In the genomic region with DNA sequence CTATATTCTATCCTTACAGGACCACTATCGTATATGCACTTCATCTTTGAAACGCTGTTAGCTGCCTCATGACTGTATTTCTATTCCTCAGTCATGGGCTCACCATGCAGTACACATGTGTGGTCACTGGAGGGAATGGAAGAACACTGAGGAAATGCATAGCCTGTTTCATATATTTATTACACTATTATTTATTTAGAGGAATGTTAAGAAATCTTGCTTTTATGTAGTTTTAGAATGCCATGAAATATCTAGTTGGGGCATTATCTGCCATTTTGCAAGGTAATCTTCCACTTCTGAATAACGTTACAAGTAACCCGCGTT, we compare ENCODE assay signal across 17 cellular contexts.
DNase-seq lines count a peak whose midpoint lies in the region; ATAC-seq and TF ChIP-seq lines count a peak whose summit lies in the region.
"Had no signal": no experiment of that assay in that cellular context is flagged by ENCODE, and none has a peak within 500 bp of the region (broad histone marks: within the 10 kb centered on the region; RNA-seq: fewer than 3 reads in every experiment).

No MANE protein-coding gene starts in this region.

- H3K9me3 ChIP-seq in mammary epithelial cell (replicated peaks; ENCODE audit: insufficient read depth, low read length) (no peaks in the 10 kb centered on the region), RWPE2 (ENCODE audit: severe bottlenecking) (no peaks in the 10 kb centered on the region), thoracic aorta (no peaks in the 10 kb centered on the region)
- H3K9me3 ChIP-seq: neutrophil, vagina had no signal

- TF ChIP-seq CTCF in mammary epithelial cell (conservative IDR thresholded peaks at IDR 0.05 in 1 of 2, IDR thresholded peaks at IDR 0.05 in 1 of 2; ENCODE audit: extremely low read depth in 1 of 2, insufficient read depth in 1 of 2, low read depth in 1 of 2, low read length in 2 of 2) (peak; percentile 20 to 24), MCF 10A (IDR thresholded peaks at IDR 0.05; ENCODE audit: unreplicated experiment) (no peak), RWPE2 (IDR thresholded peaks at IDR 0.05; ENCODE audit: poor library complexity, severe bottlenecking) (no peak), fibroblast of pulmonary artery (IDR thresholded peaks at IDR 0.05; ENCODE audit: low read length, missing control alignments) (peak; percentile 18), thoracic aorta (IDR thresholded peaks at IDR 0.05) (peak; percentile 15)

- H4K20me1 ChIP-seq in mammary epithelial cell (ENCODE audit: insufficient read depth, low read length), result no peaks in the 10 kb centered on the region

- H3K36me3 Mint-ChIP-seq in MCF 10A (ENCODE audit: insufficient read depth, unreplicated experiment), result no peaks in the 10 kb centered on the region
- peaks cover 0 to 5% (median 0%) of the 10 kb centered on the region in 3 donors for H3K36me3 Mint-ChIP-seq in naive thymus-derived CD8-positive, alpha-beta T cell
- H3K36me3 Mint-ChIP-seq: CD8-positive, alpha-beta memory T cell had no signal

- H3K4me3 Mint-ChIP-seq in MCF 10A (ENCODE audit: unreplicated experiment), result no peak overlapping the region
- H3K4me3 Mint-ChIP-seq in naive thymus-derived CD8-positive, alpha-beta T cell, result no peak overlapping the region
- H3K4me3 Mint-ChIP-seq: activated CD4-positive, alpha-beta T cell treated with anti-CD3 and anti-CD28 coated beads, Interleukin-2, amount 10 ng/mL, durations not matched to agents 24 days and 14 days; CD8-positive, alpha-beta memory T cell had no signal

- POLR2A ChIA-PET in MCF 10A (lab: Yijun Ruan, JAX), result no interaction called here
- POLR2A ChIA-PET in naive thymus-derived CD8-positive, alpha-beta T cell (lab: Charles Lee), result no interaction called here

- in situ Hi-C loops in mammary epithelial cell (cut with MboI; ENCODE audit: low sequenced_read_pairs in 2 of 2), result no loop called here

- CTCF ChIA-PET in mammary epithelial cell (lab: Charles Lee; ENCODE audit: low non-redundant PET), result no interaction called here
- CTCF ChIA-PET in MCF 10A (lab: Yijun Ruan, JAX), result interaction anchor here (1.0 to 1.3 kb wide), 2 partner anchors 9 to 14 kb away, joined by 3 to 4 read pairs; no protein-coding TSS in a partner anchor

- H3K4me1 ChIP-seq in mammary epithelial cell (ENCODE audit: insufficient read depth, low read length) (peaks cover 39% of the 10 kb centered on the region), RWPE2 (ENCODE audit: insufficient read depth, poor library complexity, severe bottlenecking) (peaks cover 66% of the 10 kb centered on the region), thoracic aorta (ENCODE audit: control insufficient read depth in 1 of 2, low read depth in 2 of 2) (peaks cover 36 to 77% of the 10 kb centered on the region in 2 donors)

- DNase-seq in mammary epithelial cell (no peak), MCF 10A (ENCODE audit: unreplicated experiment) (no peak), RWPE2 (ENCODE audit: low spot score) (no peak), fibroblast of pulmonary artery (ENCODE audit: low read depth) (no peak), thoracic aorta (ENCODE audit: low spot score) (no peak), left lobe of liver (ENCODE audit: low spot score) (no peak), pons (ENCODE audit: low spot score) (no peak)
- DNase-seq in naive thymus-derived CD8-positive, alpha-beta T cell, result no peak
- DNase-seq: activated CD4-positive, alpha-beta T cell treated with anti-CD3 and anti-CD28 coated beads, Interleukin-2, amount 10 ng/mL, durations not matched to agents 24 days and 14 days; activated naive CD4-positive, alpha-beta T cell; aorta; CD8-positive, alpha-beta memory T cell; cortex of kidney; NCI-H187; NCI-H510A had no signal

- H3K36me3 ChIP-seq in mammary epithelial cell (ENCODE audit: insufficient read depth, low read length), result no peaks in the 10 kb centered on the region
- H3K36me3 ChIP-seq in RWPE2 (ENCODE audit: low read depth), result peaks cover 4% of the 10 kb centered on the region
- H3K36me3 ChIP-seq in thoracic aorta, result no peaks in the 10 kb centered on the region
- H3K36me3 ChIP-seq: neutrophil, vagina had no signal

- H3K27me3 Mint-ChIP-seq in MCF 10A (ENCODE audit: insufficient read depth, unreplicated experiment), result no peaks in the 10 kb centered on the region
- no peaks in the 10 kb centered on the region for H3K27me3 Mint-ChIP-seq in naive thymus-derived CD8-positive, alpha-beta T cell
- H3K27me3 Mint-ChIP-seq: activated CD4-positive, alpha-beta T cell treated with anti-CD3 and anti-CD28 coated beads, Interleukin-2, amount 10 ng/mL, durations not matched to agents 24 days and 14 days; CD8-positive, alpha-beta memory T cell had no signal

- H2AFZ ChIP-seq in mammary epithelial cell (ENCODE audit: low read depth, low read length), result no peak overlapping the region

- no peak overlapping the region for H3K9ac ChIP-seq in mammary epithelial cell (ENCODE audit: insufficient read depth, low read length)

- no peak for ATAC-seq in RWPE2 (ENCODE audit: low read depth)
- ATAC-seq in thoracic aorta (ENCODE audit: insufficient number of reproducible peaks, low FRiP score, low read depth), result no peak
- no peak for ATAC-seq in left lobe of liver
- no peak for ATAC-seq in naive thymus-derived CD8-positive, alpha-beta T cell

- H3K27ac ChIP-seq in mammary epithelial cell (ENCODE audit: insufficient read depth, low read depth, low read length) (no peak overlapping the region), RWPE2 (ENCODE audit: poor library complexity, severe bottlenecking) (peak overlapping the region; percentile 81), thoracic aorta (no peak overlapping the region)
- H3K27ac ChIP-seq: neutrophil, vagina had no signal

- dilution Hi-C loops in mammary epithelial cell (cut with HindIII; ENCODE audit: low sequenced_read_pairs), result no loop called here

- no TSS peak for BruUV-seq in mammary epithelial cell (replicated peaks; lab: Mats Ljungman, UMichigan)
- BruUV-seq in MCF 10A (replicated peaks; lab: Mats Ljungman, UMichigan), result no TSS peak

- no peak overlapping the region for H3K4me2 ChIP-seq in mammary epithelial cell (ENCODE audit: insufficient read depth, low read depth, low read length)

- H3K27me3 ChIP-seq in mammary epithelial cell (ENCODE audit: insufficient read depth, low read length) (no peaks in the 10 kb centered on the region), RWPE2 (ENCODE audit: insufficient read depth, poor library complexity, severe bottlenecking) (no peaks in the 10 kb centered on the region), thoracic aorta (replicated peaks; ENCODE audit: insufficient read depth) (no peaks in the 10 kb centered on the region)
- H3K27me3 ChIP-seq: neutrophil, vagina had no signal

- WGBS in mammary epithelial cell (ENCODE audit: low coverage, missing lambda C conversion rate), result 90% methylated on average over 5 of the region's 5 CpGs

- peaks cover 89% of the 10 kb centered on the region for H3K79me2 ChIP-seq in mammary epithelial cell (ENCODE audit: insufficient read depth, low read length)

- H3K27ac Mint-ChIP-seq in MCF 10A (ENCODE audit: low read depth, unreplicated experiment), result no peak overlapping the region
- no peak overlapping the region for H3K27ac Mint-ChIP-seq in naive thymus-derived CD8-positive, alpha-beta T cell
- H3K27ac Mint-ChIP-seq: activated CD4-positive, alpha-beta T cell treated with anti-CD3 and anti-CD28 coated beads, Interleukin-2, amount 10 ng/mL, durations not matched to agents 24 days and 14 days; CD8-positive, alpha-beta memory T cell had no signal

- H3K4me3 ChIP-seq in mammary epithelial cell (replicated peaks in 1 of 3; ENCODE audit: insufficient read depth in 1 of 3, low read depth in 2 of 3, low read length in 3 of 3) (no peak overlapping the region), RWPE2 (ENCODE audit: severe bottlenecking) (no peak overlapping the region), fibroblast of pulmonary artery (replicated peaks; ENCODE audit: low read depth, low read length) (no peak overlapping the region), thoracic aorta (no peak overlapping the region)
- H3K4me3 ChIP-seq: vagina had no signal

- no peaks in the 10 kb centered on the region for H3K9me3 Mint-ChIP-seq in MCF 10A (ENCODE audit: unreplicated experiment)
- no peaks in the 10 kb centered on the region for H3K9me3 Mint-ChIP-seq in naive thymus-derived CD8-positive, alpha-beta T cell
- H3K9me3 Mint-ChIP-seq: activated CD4-positive, alpha-beta T cell treated with anti-CD3 and anti-CD28 coated beads, Interleukin-2, amount 10 ng/mL, durations not matched to agents 24 days and 14 days had no signal

- peaks cover 21% of the 10 kb centered on the region for H3K4me1 Mint-ChIP-seq in MCF 10A (ENCODE audit: insufficient read depth, unreplicated experiment)
- H3K4me1 Mint-ChIP-seq in naive thymus-derived CD8-positive, alpha-beta T cell, result peaks cover 23 to 70% (median 42%) of the 10 kb centered on the region in 4 donors

- intact Hi-C loops in mammary epithelial cell (cut with micrococcal nuclease) (no loop called here), MCF 10A (cut with micrococcal nuclease) (no loop called here)

Comparison
In these comparisons a context has a peak if more than half of its experiments do, and no peak if none do; other contexts are left out.
1. CTCF ChIP-seq: peak in mammary epithelial cell (2 of 2), fibroblast of pulmonary artery (single experiment) and thoracic aorta (single experiment); none in MCF 10A (single experiment) and RWPE2 (single experiment).